In the genomic region with DNA sequence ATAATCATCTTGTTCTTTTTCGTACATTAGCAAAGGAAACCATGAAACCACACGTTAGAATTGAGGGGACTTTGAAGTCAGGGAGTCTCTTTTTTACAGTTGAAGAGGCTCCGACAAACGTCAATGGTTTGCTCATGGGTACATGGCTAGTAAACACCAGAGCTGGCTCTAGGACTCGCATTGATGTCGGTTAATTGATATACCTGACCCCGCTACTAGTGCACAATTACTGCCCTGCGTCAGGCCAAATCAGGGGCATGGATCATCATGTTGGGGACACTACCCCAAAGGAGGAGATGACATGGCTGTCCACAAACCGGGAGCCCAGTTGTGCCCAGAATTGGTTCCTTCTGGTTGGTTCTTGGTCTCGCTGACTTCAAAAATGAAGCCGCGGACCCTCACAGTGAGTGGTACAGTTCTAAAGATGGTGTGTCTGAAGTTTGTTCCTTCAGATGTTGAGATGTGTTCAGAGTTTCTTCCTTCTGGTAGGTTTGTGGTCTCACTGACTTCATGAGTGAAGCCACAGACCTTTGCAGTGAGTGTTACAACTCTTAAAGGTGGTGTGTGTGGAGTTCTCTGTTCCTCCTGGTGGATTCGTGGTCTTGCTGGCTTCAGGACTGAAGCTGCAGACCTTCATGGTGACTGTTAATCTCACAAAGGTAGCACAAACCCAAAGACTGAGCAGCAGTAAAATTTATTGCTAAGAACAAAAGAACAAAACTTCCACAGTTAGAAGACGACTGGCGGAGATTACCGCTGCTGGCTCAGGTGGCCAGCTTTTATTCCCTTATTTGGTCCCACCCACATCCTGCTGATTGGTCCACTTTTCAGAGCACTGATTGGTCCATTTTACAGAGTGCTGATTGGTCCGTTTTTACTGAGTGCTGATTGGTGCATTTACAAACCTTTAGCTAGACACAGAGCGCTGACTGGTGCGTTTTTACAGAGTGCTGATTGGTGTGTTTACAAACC, we compare ENCODE assay signal across 10 cellular contexts.
DNase-seq lines count a peak whose midpoint lies in the region; ATAC-seq and TF ChIP-seq lines count a peak whose summit lies in the region.
"Had no signal": no experiment of that assay in that cellular context is flagged by ENCODE, and none has a peak within 500 bp of the region (broad histone marks: within the 10 kb centered on the region; RNA-seq: fewer than 3 reads in every experiment).

No MANE protein-coding gene starts in this region.

- H3K9me3 Mint-ChIP-seq in activated T-helper 2 cell treated with anti-CD3 and anti-CD28 coated beads, Interferon-gamma antibody, Interleukin-2, Interleukin-4, amounts not matched to agents 10 μg/mL and 5 μg/mL and 100 μg/mL, durations not matched to agents 14 hours and 24 hours and 36 hours = peaks cover 11% of the 10 kb centered on the region
- H3K9me3 Mint-ChIP-seq in Caco-2 (ENCODE audit: unreplicated experiment) = peaks cover 9% of the 10 kb centered on the region

- peak overlapping the region; percentile 94 for H3K27ac Mint-ChIP-seq in activated T-helper 2 cell treated with anti-CD3 and anti-CD28 coated beads, Interferon-gamma antibody, Interleukin-2, Interleukin-4, amounts not matched to agents 10 μg/mL and 5 μg/mL and 100 μg/mL, durations not matched to agents 14 hours and 24 hours and 36 hours
- no peak overlapping the region for H3K27ac Mint-ChIP-seq in Caco-2 (ENCODE audit: unreplicated experiment)

- BruUV-seq in Caco-2 (replicated peaks; lab: Mats Ljungman, UMichigan) = no TSS peak

- no peak overlapping the region for H3K4me2 ChIP-seq in mesenchymal stem cell (ENCODE audit: low read length, poor library complexity, severe bottlenecking)

- H3K4me3 ChIP-seq in mesenchymal stem cell (ENCODE audit: insufficient read depth in 1 of 2, low read depth in 1 of 2, low read length in 2 of 2) (no peak overlapping the region), upper lobe of left lung (no peak overlapping the region), Caco-2 (ENCODE audit: low read depth, low read length) (no peak overlapping the region)

- TF ChIP-seq CTCF in upper lobe of left lung (IDR thresholded peaks at IDR 0.05) (no peak), Caco-2 (IDR thresholded peaks at IDR 0.05; ENCODE audit: insufficient read depth in 1 of 2, low read depth in 1 of 2, low read length in 1 of 2, severe bottlenecking in 1 of 2, unreplicated experiment in 1 of 2) (no peak)

- H3K14ac ChIP-seq in mesenchymal stem cell (ENCODE audit: low read length in 2 of 2) = no peak overlapping the region

- peaks cover 2% of the 10 kb centered on the region for H3K27me3 Mint-ChIP-seq in activated T-helper 2 cell treated with anti-CD3 and anti-CD28 coated beads, Interferon-gamma antibody, Interleukin-2, Interleukin-4, amounts not matched to agents 10 μg/mL and 5 μg/mL and 100 μg/mL, durations not matched to agents 14 hours and 24 hours and 36 hours (ENCODE audit: low read depth)
- no peaks in the 10 kb centered on the region for H3K27me3 Mint-ChIP-seq in Caco-2 (ENCODE audit: insufficient read depth, unreplicated experiment)
- H3K27me3 Mint-ChIP-seq: progenitor cell of endocrine pancreas had no signal

- H2BK12ac ChIP-seq in mesenchymal stem cell (ENCODE audit: low read length in 2 of 2) = peak overlapping the region; percentile 79 to 80

- H3K4me1 Mint-ChIP-seq in activated T-helper 2 cell treated with anti-CD3 and anti-CD28 coated beads, Interferon-gamma antibody, Interleukin-2, Interleukin-4, amounts not matched to agents 10 μg/mL and 5 μg/mL and 100 μg/mL, durations not matched to agents 14 hours and 24 hours and 36 hours (ENCODE audit: low read depth) = peaks cover 36% of the 10 kb centered on the region
- H3K4me1 Mint-ChIP-seq in Caco-2 (ENCODE audit: low read depth, unreplicated experiment) = peaks cover 10% of the 10 kb centered on the region

- peaks cover 7% of the 10 kb centered on the region for H3K36me3 Mint-ChIP-seq in activated T-helper 2 cell treated with anti-CD3 and anti-CD28 coated beads, Interferon-gamma antibody, Interleukin-2, Interleukin-4, amounts not matched to agents 10 μg/mL and 5 μg/mL and 100 μg/mL, durations not matched to agents 14 hours and 24 hours and 36 hours (ENCODE audit: low read depth)
- H3K36me3 Mint-ChIP-seq in Caco-2 (ENCODE audit: insufficient read depth, unreplicated experiment) = peaks cover 11% of the 10 kb centered on the region

- H4K8ac ChIP-seq in mesenchymal stem cell (ENCODE audit: low read length) = no peak overlapping the region

- no peak overlapping the region for H3K9ac ChIP-seq in mesenchymal stem cell (ENCODE audit: low read length)

- CTCF ChIA-PET in HEK293T (lab: Yijun Ruan, JAX) (no interaction called here), Caco-2 (lab: Charles Lee) (no interaction called here)

- no peak overlapping the region for H2BK5ac ChIP-seq in mesenchymal stem cell (ENCODE audit: low read depth, low read length, poor library complexity, severe bottlenecking)

- no peak overlapping the region for H3K23ac ChIP-seq in mesenchymal stem cell (ENCODE audit: low read length in 2 of 2)

- H3K4me3 Mint-ChIP-seq in activated T-helper 2 cell treated with anti-CD3 and anti-CD28 coated beads, Interferon-gamma antibody, Interleukin-2, Interleukin-4, amounts not matched to agents 10 μg/mL and 5 μg/mL and 100 μg/mL, durations not matched to agents 14 hours and 24 hours and 36 hours (ENCODE audit: low read depth) = peak overlapping the region; percentile 32
- no peak overlapping the region for H3K4me3 Mint-ChIP-seq in Caco-2 (ENCODE audit: unreplicated experiment)

- peak overlapping the region; percentile 43 to 60 for H3K4ac ChIP-seq in mesenchymal stem cell (ENCODE audit: low read depth in 1 of 2, low read length in 2 of 2)

- H2BK15ac ChIP-seq in mesenchymal stem cell (ENCODE audit: low read depth, poor library complexity, severe bottlenecking) = peak overlapping the region; percentile 20

- H2AFZ ChIP-seq in mesenchymal stem cell (ENCODE audit: low read depth, low read length) = no peak overlapping the region

- no peak for ATAC-seq in upper lobe of left lung (ENCODE audit: low FRiP score in 2 of 2)
- ATAC-seq: left lobe of liver had no signal

- H3K4me1 ChIP-seq in mesenchymal stem cell (ENCODE audit: control insufficient read depth, insufficient read depth, low read depth, low read length) (peaks cover 9% of the 10 kb centered on the region), upper lobe of left lung (peaks cover 4 to 19% (median 13%) of the 10 kb centered on the region in 4 donors), Caco-2 (peaks cover 15% of the 10 kb centered on the region)

- H3K9me3 ChIP-seq in mesenchymal stem cell (ENCODE audit: control insufficient read depth, low read length) = no peaks in the 10 kb centered on the region
- no peaks in the 10 kb centered on the region for H3K9me3 ChIP-seq in upper lobe of left lung
- 0 out of 2 replicates have a peak, but pooled peaks cover 2% of the 10 kb centered on the region for H3K9me3 ChIP-seq in Caco-2

- POLR2A ChIA-PET in HEK293T (lab: Yijun Ruan, JAX) = no interaction called here
- POLR2A ChIA-PET in Caco-2 (lab: Charles Lee) = no interaction called here

- no peaks in the 10 kb centered on the region for H3K79me1 ChIP-seq in mesenchymal stem cell (replicated peaks; ENCODE audit: low read length, poor library complexity, severe bottlenecking)

- no peak overlapping the region for H2AK5ac ChIP-seq in mesenchymal stem cell (ENCODE audit: low read length, severe bottlenecking)

- H3K27me3 ChIP-seq in mesenchymal stem cell (ENCODE audit: control insufficient read depth in 1 of 2, insufficient read depth in 1 of 2, low read length in 2 of 2) = no peaks in the 10 kb centered on the region
- H3K27me3 ChIP-seq in upper lobe of left lung = no peaks in the 10 kb centered on the region
- no peaks in the 10 kb centered on the region for H3K27me3 ChIP-seq in Caco-2 (replicated peaks; ENCODE audit: control insufficient read depth, insufficient read depth, low read length)

- WGBS in mesenchymal stem cell = 95% methylated on average over 19 of the region's 19 CpGs
- 86 to 88% methylated on average over 19 of the region's 19 CpGs for WGBS in upper lobe of left lung, 2 donors

- no peaks in the 10 kb centered on the region for H3K36me3 ChIP-seq in mesenchymal stem cell (ENCODE audit: control insufficient read depth in 1 of 2, insufficient read depth in 2 of 2, low read depth in 1 of 2, low read length in 2 of 2)
- no peaks in the 10 kb centered on the region for H3K36me3 ChIP-seq in upper lobe of left lung
- H3K36me3 ChIP-seq in Caco-2 (ENCODE audit: control insufficient read depth, insufficient read depth, low read length) = no peaks in the 10 kb centered on the region

- peak overlapping the region; percentile 62 for H4K91ac ChIP-seq in mesenchymal stem cell (ENCODE audit: low read length)

- peak overlapping the region; percentile 61 to 70 for H3K18ac ChIP-seq in mesenchymal stem cell (ENCODE audit: low read depth in 1 of 2, low read length in 2 of 2)

- peak; percentile 47 to 96 (median 80) for DNase-seq in stimulated activated naive CD4-positive, alpha-beta T cell (lab: John Stamatoyannopoulos, UW)
- no peak for DNase-seq in stimulated activated naive CD4-positive, alpha-beta T cell treated with Interleukin-2 at 50 U/mL for 16 hours (lab: John Stamatoyannopoulos, UW)
- DNase-seq in activated T-helper 2 cell treated with anti-CD3 and anti-CD28 coated beads, Interferon-gamma antibody, Interleukin-2, Interleukin-4, amounts not matched to agents 10 μg/mL and 5 μg/mL and 100 μg/mL, durations not matched to agents 14 hours and 24 hours and 36 hours (ENCODE audit: low spot score) = peak; percentile 47
- DNase-seq in mesenchymal stem cell (no peak), upper lobe of left lung (no peak), HEK293T (ENCODE audit: extremely low spot score) (no peak), Caco-2 (no peak), AG20443 (ENCODE audit: low spot score) (no peak)

- TF ChIP-seq POLR2A in upper lobe of left lung (IDR thresholded peaks at IDR 0.05) = peak in 1 of 4 donors; percentile 33

- no peak for TF ChIP-seq EP300 in upper lobe of left lung (IDR thresholded peaks at IDR 0.05)

- H3K27ac ChIP-seq in mesenchymal stem cell (ENCODE audit: low read length, poor library complexity, severe bottlenecking) = no peak overlapping the region
- H3K27ac ChIP-seq in upper lobe of left lung = peak overlapping the region in 3 of 4 donors; percentile 48 to 77 (median 71)

- intact Hi-C loops in activated T-helper 2 cell treated with anti-CD3 and anti-CD28 coated beads, Interferon-gamma antibody, Interleukin-2, Interleukin-4, amounts not matched to agents 10 μg/mL and 5 μg/mL and 100 μg/mL, durations not matched to agents 14 hours and 24 hours and 36 hours (cut with micrococcal nuclease) = loop anchor here (1.0 to 2.0 kb wide), 3 partner anchors 16 to 55 kb away; no protein-coding TSS in a partner anchor
- intact Hi-C loops in Caco-2 (cut with micrococcal nuclease; ENCODE audit: unreplicated experiment) = no loop called here

- no peak overlapping the region for H2BK120ac ChIP-seq in mesenchymal stem cell (ENCODE audit: low read depth, low read length)

TF ChIP-seq in HEK293T, 16 proteins besides CTCF, POLR2A, EP300 and RAD21 (continues in another document):
- TF ChIP-seq CTBP1 (IDR thresholded peaks at IDR 0.05; ENCODE audit: borderline replicate concordance) (no peak), HDGF (IDR thresholded peaks at IDR 0.05; ENCODE audit: borderline replicate concordance) (no peak), ZNF384 (IDR thresholded peaks at IDR 0.05) (no peak), FOXK2 (IDR thresholded peaks at IDR 0.05) (no peak), L3MBTL2 (conservative IDR thresholded peaks at IDR 0.05) (no peak), SP1 (IDR thresholded peaks at IDR 0.05) (no peak)

Comparison
In these comparisons a context has a peak if more than half of its experiments do, and no peak if none do; other contexts are left out.
1. DNase-seq: peak in stimulated activated naive CD4-positive, alpha-beta T cell (6 of 6) and activated T-helper 2 cell treated with anti-CD3 and anti-CD28 coated beads, Interferon-gamma antibody, Interleukin-2, Interleukin-4, amounts not matched to agents 10 μg/mL and 5 μg/mL and 100 μg/mL, durations not matched to agents 14 hours and 24 hours and 36 hours (single experiment); none in stimulated activated naive CD4-positive, alpha-beta T cell treated with Interleukin-2 at 50 U/mL for 16 hours (single experiment), mesenchymal stem cell (single experiment), upper lobe of left lung (0 of 2), HEK293T (single experiment), Caco-2 (0 of 2) and AG20443 (single experiment).